ENCODE assay signal across 8 cellular contexts in genomic region chr6:168370310-168370991, GRCh38. TPM values are rescaled to one million over a fixed set of nuclear protein-coding genes. Genes with fewer than 3 reads are reported as not detected.
A peak's percentile ranks its signal among the peaks of the same experiment; 100 is the strongest.
DNase-seq lines count a peak whose midpoint lies in the region; ATAC-seq and TF ChIP-seq lines count a peak whose summit lies in the region.

No MANE protein-coding gene starts in this region.

- no peaks in the 10 kb centered on the region for H3K36me3 Mint-ChIP-seq in neural crest cell (ENCODE audit: low read depth)

- H3K27me3 Mint-ChIP-seq in neural crest cell (ENCODE audit: low read depth): no peaks in the 10 kb centered on the region

- H3K4me1 Mint-ChIP-seq in neural crest cell: peaks cover 5% of the 10 kb centered on the region

- H3K27ac Mint-ChIP-seq in neural crest cell (ENCODE audit: unreplicated experiment): no peak overlapping the region

- H3K4me3 ChIP-seq in epithelial cell of proximal tubule (ENCODE audit: low read depth, low read length): no peak overlapping the region

- no peak overlapping the region for H3K4me3 Mint-ChIP-seq in neural crest cell

- DNase-seq in AG08395 (ENCODE audit: low spot score) (peak; percentile 81), NCI-H510A (lab: John Stamatoyannopoulos, UW) (peak; percentile 30), epithelial cell of proximal tubule (ENCODE audit: low read depth) (no peak), neural crest cell (ENCODE audit: low read depth, low spot score) (peak; percentile 85), substantia nigra (lab: John Stamatoyannopoulos, UW) (peak in 42 of 49 donors; percentile 5 to 81 (median 45))
- peak; percentile 42 to 60 (median 54) for DNase-seq in activated CD8-positive, alpha-beta memory T cell treated with anti-CD3 and anti-CD28 coated beads for 48 hours (ENCODE audit: low read depth in 2 of 3, low spot score in 2 of 3)

- no peak overlapping the region for H3K27ac ChIP-seq in substantia nigra (ENCODE audit: low read depth, low read length, poor library complexity, severe bottlenecking)

- no peaks in the 10 kb centered on the region for H3K9me3 Mint-ChIP-seq in neural crest cell

- ATAC-seq in GM19372 (IDR thresholded peaks at IDR 0.05; ENCODE audit: low read depth, unreplicated experiment) (peak; percentile 83), GM19023 (IDR thresholded peaks at IDR 0.05; ENCODE audit: unreplicated experiment) (no peak)

- peak; percentile 79 for TF ChIP-seq CTCF in epithelial cell of proximal tubule (conservative IDR thresholded peaks at IDR 0.05; ENCODE audit: low read depth, low read length)
- peak; percentile 92 for TF ChIP-seq CTCF in neural crest cell (conservative IDR thresholded peaks at IDR 0.05)

RNA-seq across cellular contexts. Expression of gene DACT2, which starts 50.9 kb away (rescaled TPM):
- total RNA-seq in epithelial cell of proximal tubule (0.23 and 1.2 TPM in 2 replicates), neural crest cell (0.19 and 0.43 TPM in 2 replicates)
